19 cellular contexts compared by ENCODE assay signal in genomic region chr5:56039985-56040384, GRCh38. TPM values are rescaled to one million over a fixed set of nuclear protein-coding genes. Genes with fewer than 3 reads are reported as not detected.
DNase-seq lines count a peak whose midpoint lies in the region; ATAC-seq, FAIRE-seq and TF ChIP-seq lines count a peak whose summit lies in the region.
"Had no signal": no experiment of that assay in that cellular context is flagged by ENCODE, and none has a peak within 500 bp of the region (broad histone marks: within the 10 kb centered on the region; RNA-seq: fewer than 3 reads in every experiment).

No MANE protein-coding gene starts in this region.

- 27% methylated on average over 2 of the region's 2 CpGs for WGBS in K562 (ENCODE audit: insufficient coverage, low coverage, missing lambda C conversion rate)
- 24% methylated on average over 2 of the region's 2 CpGs for WGBS in right lobe of liver (ENCODE audit: insufficient coverage, low coverage, low lambda C conversion rate, missing lambda C conversion rate)

- H3K4me2 ChIP-seq in K562 (ENCODE audit: insufficient read depth, low read length), result no peak overlapping the region

- H3K9me3 ChIP-seq in K562 (replicated peaks; ENCODE audit: control insufficient read depth, insufficient read depth, low read depth, low read length) (no peaks in the 10 kb centered on the region), right lobe of liver (no peaks in the 10 kb centered on the region)
- H3K9me3 ChIP-seq: gastrocnemius medialis, neutrophil, sigmoid colon, suprapubic skin had no signal

- intact Hi-C loops in K562 (cut with micrococcal nuclease), result loop anchor here (5.0 kb wide), 1 partner anchor 48 kb away; the partner anchor contains the start of gene IL6ST
- intact Hi-C loops in right lobe of liver (cut with DNase I), result no loop called here

- no peak for TF ChIP-seq RAD21 in K562 (CRISPR knock-in tag; conservative IDR thresholded peaks at IDR 0.05 in 1 of 2, IDR thresholded peaks at IDR 0.05 in 1 of 2)

- TF ChIP-seq EP300 in K562 (IDR thresholded peaks at IDR 0.05; ENCODE audit: low read length), result no peak; the same call in 1 of the 2 replicates

- DNase-seq in Ammon's horn (ENCODE audit: low spot score) (peak; percentile 57), M059J (ENCODE audit: low read depth) (peak; percentile 59), K562 (ENCODE audit: extremely low read depth in 1 of 4, low spot score in 3 of 4) (peak in 1 of 4 experiments; percentile 34), right lobe of liver (no peak), H54 (ENCODE audit: insufficient read length, low spot score) (no peak), DMS79 (lab: John Stamatoyannopoulos, UW) (no peak), ureter (ENCODE audit: low spot score) (no peak), KG1 (lab: John Stamatoyannopoulos, UW) (no peak)
- DNase-seq: activated B cell treated with CpG ODN at 0.5 μM for 24 hours; activated naive CD8-positive, alpha-beta T cell treated with anti-CD3 and anti-CD28 coated beads, Interleukin-2, amount 50 U/mL, for 24 hours; gastrocnemius medialis; H7; NCI-H146; NCI-H446 treated with DMSO at 0.1 percent for 48 hours; sigmoid colon; stimulated activated CD4-positive, alpha-beta T cell treated with anti-CD3 and anti-CD28 coated beads, Interleukin-2, amount 100 ng/mL, for 48 hours had no signal

- H3K27me3 ChIP-seq in K562 (ENCODE audit: control insufficient read depth in 2 of 2, insufficient read depth in 2 of 2, low read length in 2 of 2) (no peaks in the 10 kb centered on the region), right lobe of liver (no peaks in the 10 kb centered on the region)
- H3K27me3 ChIP-seq: gastrocnemius medialis, sigmoid colon, suprapubic skin had no signal

- no peak overlapping the region for H3K9ac ChIP-seq in K562 (ENCODE audit: insufficient read depth in 1 of 2, low read depth in 2 of 2, low read length in 2 of 2)

- CTCF ChIA-PET in K562 (lab: Yijun Ruan, JAX; ENCODE audit: low intra/inter-chr PET ratio), result no interaction called here

- FAIRE-seq in K562 (lab: Jason Lieb, UNC), result no peak
- no peak for FAIRE-seq in H54 (lab: Jason Lieb, UNC)

- H3K27ac ChIP-seq in K562 (ENCODE audit: extremely low read depth, low read depth, low read length) (no peak overlapping the region; the same call in 2 of the 3 replicates), right lobe of liver (peak overlapping the region; percentile 9 to 54 (median 32))
- H3K27ac ChIP-seq: gastrocnemius medialis, neutrophil, sigmoid colon, suprapubic skin had no signal

- H3K4me3 ChIP-seq in K562 (no peak overlapping the region), right lobe of liver (no peak overlapping the region)
- H3K4me3 ChIP-seq: gastrocnemius medialis, sigmoid colon, suprapubic skin had no signal

- H4K20me1 ChIP-seq in K562 (replicated peaks; ENCODE audit: control insufficient read depth, insufficient read depth, low read length), result no peaks in the 10 kb centered on the region

- BruUV-seq in K562 (replicated peaks; lab: Mats Ljungman, UMichigan), result no TSS peak

- peaks cover 14 to 25% of the 10 kb centered on the region in 2 experiments for H3K4me1 ChIP-seq in K562 (replicated peaks in 1 of 2; ENCODE audit: control insufficient read depth in 2 of 2, insufficient read depth in 2 of 2, low read length in 2 of 2)
- peaks cover 0 to 19% (median 3%) of the 10 kb centered on the region in 4 donors for H3K4me1 ChIP-seq in right lobe of liver
- H3K4me1 ChIP-seq: gastrocnemius medialis, sigmoid colon, suprapubic skin had no signal

- POLR2A ChIA-PET in K562 (lab: Yijun Ruan, JAX), result no interaction called here

- in situ Hi-C loops in K562 (cut with MboI), result no loop called here

- H3K9me1 ChIP-seq in K562 (ENCODE audit: control insufficient read depth, insufficient read depth, low read length), result no peaks in the 10 kb centered on the region

- H3K79me2 ChIP-seq in K562 (ENCODE audit: control insufficient read depth, insufficient read depth, low read length), result no peaks in the 10 kb centered on the region

- TF ChIP-seq CTCF in K562 (IDR thresholded peaks at IDR 0.05 in 2 of 3, conservative IDR thresholded peaks at IDR 0.05 in 1 of 3; ENCODE audit: insufficient read depth in 2 of 3, low read depth in 1 of 3, low read length in 3 of 3), result no peak
- no peak for TF ChIP-seq CTCF in right lobe of liver (IDR thresholded peaks at IDR 0.05)

- no peak for TF ChIP-seq POLR2A in K562 (conservative IDR thresholded peaks at IDR 0.05)
- no peak for TF ChIP-seq POLR2A in right lobe of liver (IDR thresholded peaks at IDR 0.05)
- no peak for TF ChIP-seq POLR2A in H54 (IDR thresholded peaks at IDR 0.05; ENCODE audit: low read depth, low read length)

- H2AFZ ChIP-seq in K562 (ENCODE audit: low read depth, low read length), result no peak overlapping the region

- H3K36me3 ChIP-seq in K562 (ENCODE audit: control insufficient read depth, insufficient read depth, low read length), result no peaks in the 10 kb centered on the region
- no peaks in the 10 kb centered on the region for H3K36me3 ChIP-seq in right lobe of liver
- H3K36me3 ChIP-seq: gastrocnemius medialis, neutrophil, sigmoid colon, suprapubic skin had no signal

- no peak for ATAC-seq in K562
- peak in 3 of 4 donors; percentile 55 to 69 (median 66) for ATAC-seq in right lobe of liver
- ATAC-seq: activated naive CD8-positive, alpha-beta T cell treated with anti-CD3 and anti-CD28 coated beads, Interleukin-2, amount 50 U/mL, for 24 hours; activated T-helper 17 cell treated with anti-CD3 and anti-CD28 coated beads, Interleukin-2, amount 50 U/mL, for 72 hours; gastrocnemius medialis had no signal

TF ChIP-seq in K562, 482 proteins besides CTCF, POLR2A, EP300 and RAD21 (continues in another document):
- TF ChIP-seq ZNF408 (CRISPR knock-in tag; IDR thresholded peaks at IDR 0.05; ENCODE audit: low read depth) (no peak), NCOR1 (IDR thresholded peaks at IDR 0.05) (peak; percentile 46), ZNF224 (CRISPR knock-in tag; IDR thresholded peaks at IDR 0.05) (no peak), IRF9 (tag; IDR thresholded peaks at IDR 0.05) (no peak), TEAD4 (IDR thresholded peaks at IDR 0.05; ENCODE audit: low read length) (peak; percentile 80), TEAD4 (CRISPR knock-in tag; IDR thresholded peaks at IDR 0.05; ENCODE audit: borderline replicate concordance) (no peak), ETV1 (tag; conservative IDR thresholded peaks at IDR 0.05; ENCODE audit: low read depth) (no peak), HDAC2 (IDR thresholded peaks at IDR 0.05) (0 out of 2 replicates have a peak, but pooled peaks have one; percentile 22), ZNF280B (CRISPR knock-in tag; IDR thresholded peaks at IDR 0.05) (no peak), TRIM24 (IDR thresholded peaks at IDR 0.05) (0 out of 4 replicates have a peak, but pooled peaks of 1 of the 2 experiments have one; percentile 49), ESRRA (IDR thresholded peaks at IDR 0.05; ENCODE audit: borderline replicate concordance, low read depth) (no peak), POLR2AphosphoS5 (IDR thresholded peaks at IDR 0.05; ENCODE audit: control insufficient read depth, insufficient read depth, low read depth, low read length) (no peak), SMARCE1 (IDR thresholded peaks at IDR 0.05) (peak; percentile 80; the same call in 1 of the 2 replicates)

RNA-seq across cellular contexts. Expression of gene IL6ST, which starts 45.2 kb away (rescaled TPM):
- total RNA-seq in M059J (2014; rRNA removed; shearing (Covaris generic)), result 82.5 and 128 TPM in 2 replicates
- total RNA-seq in K562 (2011; cell fraction: chromatin; rRNA removed; ENCODE audit: low replicate concordance), result 26.8 and 77.1 TPM in 2 replicates
- total RNA-seq in K562 (2011; cell fraction: nucleolus; rRNA removed), result 10.4 and 21.0 TPM in 2 replicates
- total RNA-seq in K562 (2011; cell fraction: nucleoplasm; rRNA removed), result 19.9 and 23.6 TPM in 2 replicates
- total RNA-seq in K562 (2014; rRNA removed) (7.9 and 8.5 TPM in 2 replicates), K562 (2014; rRNA removed; fragmentation: Illumina TruSeq; extraction: Trizol) (14.6 and 18.5 TPM in 2 replicates), K562 (2015; rRNA removed; fragmentation: Illumina TruSeq; extraction: Trizol) (14.4 and 16.2 TPM in 2 replicates), K562 (2021) (17.7 and 18.2 TPM in 2 replicates), right lobe of liver (100 to 1,000 TPM; 150 to 341 (median 278) TPM), ureter (255 TPM)
- polyA plus RNA-seq in K562 (2011; rRNA removed) (16.7 and 27.0 TPM in 2 replicates), K562 (2014; fragmentation: Illumina TruSeq; extraction: Trizol) (7.9 and 11.0 TPM in 2 replicates), K562 (2014; fragmentation: Nextera tagmentation; extraction: Ambion mirVana) (1 to 10 TPM; 2.0 to 2.3 TPM), K562 (2014; rRNA removed) (4.5 and 5.3 TPM in 2 replicates)
- 5.8 and 7.8 TPM in 2 replicates for polyA plus RNA-seq in K562 (2011; cell fraction: cytosol; rRNA removed)
- polyA plus RNA-seq in K562 (2011; cell fraction: nucleus; rRNA removed), result 20.0 and 24.0 TPM in 2 replicates
- 7.3 and 7.8 TPM in 2 replicates for polyA plus RNA-seq in K562 (2012)
- polyA minus RNA-seq in K562 (2011; rRNA and poly(A)+ RNA removed), result 98.7 and 113 TPM in 2 replicates
- 12.9 and 37.6 TPM in 2 replicates for polyA minus RNA-seq in K562 (2011; cell fraction: cytosol; rRNA and poly(A)+ RNA removed)
- 15.9 and 33.5 TPM in 2 replicates for polyA minus RNA-seq in K562 (2011; cell fraction: nucleus; rRNA and poly(A)+ RNA removed)

Comparison
In these comparisons a context has a peak if more than half of its experiments do, and no peak if none do; other contexts are left out.
1. DNase-seq: peak in Ammon's horn (single experiment) and M059J (single experiment); none in right lobe of liver (0 of 3), H54 (single experiment), DMS79 (single experiment), ureter (single experiment) and KG1 (single experiment).